ENCODE assay signal across 1 cellular context in the genomic region with DNA sequence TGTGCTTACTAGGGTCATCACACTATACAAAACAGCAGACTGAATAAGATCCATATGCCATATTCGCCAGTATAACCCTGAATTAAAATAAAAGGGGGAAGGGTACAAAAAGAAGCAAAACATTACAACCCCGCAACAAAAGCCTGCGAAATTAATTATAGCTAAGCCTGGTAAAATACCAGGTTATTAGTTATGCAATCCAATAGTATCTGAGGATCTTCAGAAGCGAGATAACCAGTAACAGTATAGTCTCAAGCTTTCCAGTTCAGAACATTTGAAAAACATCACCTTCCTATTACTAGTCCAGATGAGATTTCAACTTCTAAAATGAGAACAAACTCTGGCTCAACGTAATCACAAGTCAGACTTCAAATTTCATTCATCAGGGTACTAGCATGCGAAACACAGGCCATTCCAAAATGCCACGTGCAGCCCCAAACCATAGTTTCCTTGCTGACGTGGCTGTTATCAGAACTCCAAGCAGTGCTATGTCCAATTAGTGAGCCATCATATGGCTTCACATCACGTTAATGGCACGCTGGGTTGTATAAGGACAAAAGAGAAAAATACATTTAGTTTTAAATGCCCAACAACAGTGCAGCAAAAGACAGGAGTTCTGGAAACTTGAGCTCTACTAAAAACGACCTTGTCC.
TF ChIP-seq lines count a peak whose summit lies in the region.

No MANE protein-coding gene starts in this region.

TF ChIP-seq in K562, 482 proteins besides CTCF, POLR2A, EP300 and RAD21 (continued from another document):
- TF ChIP-seq, protein P1, sequence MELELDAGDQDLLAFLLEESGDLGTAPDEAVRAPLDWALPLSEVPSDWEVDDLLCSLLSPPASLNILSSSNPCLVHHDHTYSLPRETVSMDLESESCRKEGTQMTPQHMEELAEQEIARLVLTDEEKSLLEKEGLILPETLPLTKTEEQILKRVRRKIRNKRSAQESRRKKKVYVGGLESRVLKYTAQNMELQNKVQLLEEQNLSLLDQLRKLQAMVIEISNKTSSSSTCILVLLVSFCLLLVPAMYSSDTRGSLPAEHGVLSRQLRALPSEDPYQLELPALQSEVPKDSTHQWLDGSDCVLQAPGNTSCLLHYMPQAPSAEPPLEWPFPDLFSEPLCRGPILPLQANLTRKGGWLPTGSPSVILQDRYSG (tag; conservative IDR thresholded peaks at IDR 0.05; ENCODE audit: low read depth) = 0 out of 2 replicates have a peak, but pooled peaks have one; percentile 41
- TF ChIP-seq DPF2 (IDR thresholded peaks at IDR 0.05) = 0 out of 2 replicates have a peak, but pooled peaks have one; percentile 36
- peak in 1 of 2 experiments; percentile 35; a peak in 1 of 3 replicates for TF ChIP-seq CBX3 (IDR thresholded peaks at IDR 0.05; ENCODE audit: borderline replicate concordance in 1 of 2, low read length in 2 of 2)
- peak; percentile 35; the same call in 1 of the 2 replicates for TF ChIP-seq HDAC2 (IDR thresholded peaks at IDR 0.05)
- TF ChIP-seq KDM4B (IDR thresholded peaks at IDR 0.05; ENCODE audit: borderline replicate concordance in 2 of 2, low read depth in 1 of 2) = no peak
- TF ChIP-seq, protein P2, sequence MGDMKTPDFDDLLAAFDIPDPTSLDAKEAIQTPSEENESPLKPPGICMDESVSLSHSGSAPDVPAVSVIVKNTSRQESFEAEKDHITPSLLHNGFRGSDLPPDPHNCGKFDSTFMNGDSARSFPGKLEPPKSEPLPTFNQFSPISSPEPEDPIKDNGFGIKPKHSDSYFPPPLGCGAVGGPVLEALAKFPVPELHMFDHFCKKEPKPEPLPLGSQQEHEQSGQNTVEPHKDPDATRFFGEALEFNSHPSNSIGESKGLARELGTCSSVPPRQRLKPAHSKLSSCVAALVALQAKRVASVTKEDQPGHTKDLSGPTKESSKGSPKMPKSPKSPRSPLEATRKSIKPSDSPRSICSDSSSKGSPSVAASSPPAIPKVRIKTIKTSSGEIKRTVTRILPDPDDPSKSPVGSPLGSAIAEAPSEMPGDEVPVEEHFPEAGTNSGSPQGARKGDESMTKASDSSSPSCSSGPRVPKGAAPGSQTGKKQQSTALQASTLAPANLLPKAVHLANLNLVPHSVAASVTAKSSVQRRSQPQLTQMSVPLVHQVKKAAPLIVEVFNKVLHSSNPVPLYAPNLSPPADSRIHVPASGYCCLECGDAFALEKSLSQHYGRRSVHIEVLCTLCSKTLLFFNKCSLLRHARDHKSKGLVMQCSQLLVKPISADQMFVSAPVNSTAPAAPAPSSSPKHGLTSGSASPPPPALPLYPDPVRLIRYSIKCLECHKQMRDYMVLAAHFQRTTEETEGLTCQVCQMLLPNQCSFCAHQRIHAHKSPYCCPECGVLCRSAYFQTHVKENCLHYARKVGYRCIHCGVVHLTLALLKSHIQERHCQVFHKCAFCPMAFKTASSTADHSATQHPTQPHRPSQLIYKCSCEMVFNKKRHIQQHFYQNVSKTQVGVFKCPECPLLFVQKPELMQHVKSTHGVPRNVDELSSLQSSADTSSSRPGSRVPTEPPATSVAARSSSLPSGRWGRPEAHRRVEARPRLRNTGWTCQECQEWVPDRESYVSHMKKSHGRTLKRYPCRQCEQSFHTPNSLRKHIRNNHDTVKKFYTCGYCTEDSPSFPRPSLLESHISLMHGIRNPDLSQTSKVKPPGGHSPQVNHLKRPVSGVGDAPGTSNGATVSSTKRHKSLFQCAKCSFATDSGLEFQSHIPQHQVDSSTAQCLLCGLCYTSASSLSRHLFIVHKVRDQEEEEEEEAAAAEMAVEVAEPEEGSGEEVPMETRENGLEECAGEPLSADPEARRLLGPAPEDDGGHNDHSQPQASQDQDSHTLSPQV (IDR thresholded peaks at IDR 0.05) = peak; percentile 95
- no peak for TF ChIP-seq ZBTB17 (CRISPR knock-in tag; IDR thresholded peaks at IDR 0.05)
